28 cellular contexts compared by ENCODE assay signal in the genomic region with DNA sequence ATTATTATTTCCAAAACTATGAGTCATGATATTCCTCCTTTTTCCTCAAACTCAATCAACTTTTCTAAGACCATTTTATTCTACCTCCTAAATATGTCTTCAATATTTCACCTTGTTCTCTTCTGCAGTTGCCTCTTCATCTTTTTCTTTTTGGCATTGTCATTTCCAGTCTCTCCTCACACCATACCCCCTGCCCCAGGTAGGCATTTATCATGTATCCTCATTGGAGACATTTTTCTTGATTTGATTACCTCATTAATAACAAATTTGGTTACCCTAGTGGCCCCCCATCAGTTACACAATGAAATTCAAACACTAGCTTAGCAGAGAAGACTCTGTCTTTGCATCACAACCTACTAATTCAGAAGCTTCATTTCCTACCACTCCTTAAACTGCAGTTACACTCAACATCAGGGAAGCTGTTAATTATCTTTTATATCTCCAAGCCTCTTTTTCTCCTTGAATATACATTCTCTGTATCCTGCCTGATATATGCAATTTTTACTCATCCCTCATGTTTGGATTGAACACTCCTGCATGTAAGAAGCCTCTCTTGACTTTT.
"Had no signal": no experiment of that assay in that cellular context is flagged by ENCODE, and none has a peak within 500 bp of the region (broad histone marks: within the 10 kb centered on the region; RNA-seq: fewer than 3 reads in every experiment).

No MANE protein-coding gene starts in this region.

- H3K27me3 ChIP-seq: gastroesophageal sphincter, pancreas, tibial nerve had no signal

- H3K9me3 Mint-ChIP-seq: activated CD4-positive, alpha-beta memory T cell treated with anti-CD3 and anti-CD28 coated beads for 36 hours; activated naive CD4-positive, alpha-beta T cell treated with anti-CD3 and anti-CD28 coated beads for 36 hours; effector memory CD8-positive, alpha-beta T cell; stimulated activated naive B cell treated with anti-CD40 and anti-IgM and Interleukin-4, amounts not matched to agents 10 μg/mL and 1 μg/mL and 100 μg/mL, for 72 hours; T-helper 1 cell treated with Interleukin-12 subunit alpha and Interleukin-12 subunit beta and Interleukin-4 antibody, amounts not matched to agents 30 μg/mL and 1 μg/mL, for 36 hours had no signal

- H3K4me3 ChIP-seq: gastroesophageal sphincter, pancreas, prostate gland, smooth muscle cell, tibial nerve had no signal

- H3K27me3 Mint-ChIP-seq: effector memory CD8-positive, alpha-beta T cell; stimulated activated naive B cell treated with anti-CD40 and anti-IgM and Interleukin-4, amounts not matched to agents 10 μg/mL and 1 μg/mL and 100 μg/mL, for 72 hours had no signal

- H3K4me3 Mint-ChIP-seq: activated CD4-positive, alpha-beta memory T cell treated with anti-CD3 and anti-CD28 coated beads for 36 hours; activated CD4-positive, alpha-beta T cell treated with anti-CD3 and anti-CD28 coated beads, Interleukin-2, amount 10 ng/mL, durations not matched to agents 24 days and 14 days; activated naive CD4-positive, alpha-beta T cell treated with anti-CD3 and anti-CD28 coated beads for 36 hours; stimulated activated naive B cell treated with anti-CD40 and anti-IgM and Interleukin-4, amounts not matched to agents 10 μg/mL and 1 μg/mL and 100 μg/mL, for 72 hours; T-helper 1 cell treated with Interleukin-12 subunit alpha and Interleukin-12 subunit beta and Interleukin-4 antibody, amounts not matched to agents 30 μg/mL and 1 μg/mL, for 36 hours had no signal

- H3K27ac ChIP-seq: gastroesophageal sphincter, pancreas, prostate gland, tibial nerve had no signal

- H3K4me1 ChIP-seq: gastroesophageal sphincter, pancreas, prostate gland, tibial nerve had no signal

- H3K9me3 ChIP-seq: gastroesophageal sphincter, pancreas, prostate gland, tibial nerve had no signal

- H3K36me3 ChIP-seq: pancreas, prostate gland had no signal

- H3K36me3 Mint-ChIP-seq: activated CD4-positive, alpha-beta memory T cell treated with anti-CD3 and anti-CD28 coated beads for 36 hours had no signal

- H3K27ac Mint-ChIP-seq: activated CD4-positive, alpha-beta memory T cell treated with anti-CD3 and anti-CD28 coated beads for 36 hours; activated CD4-positive, alpha-beta T cell treated with anti-CD3 and anti-CD28 coated beads, Interleukin-2, amount 10 ng/mL, durations not matched to agents 24 days and 14 days; activated naive CD4-positive, alpha-beta T cell treated with anti-CD3 and anti-CD28 coated beads for 36 hours; stimulated activated naive B cell treated with anti-CD40 and anti-IgM and Interleukin-4, amounts not matched to agents 10 μg/mL and 1 μg/mL and 100 μg/mL, for 72 hours; T-helper 1 cell treated with Interleukin-12 subunit alpha and Interleukin-12 subunit beta and Interleukin-4 antibody, amounts not matched to agents 30 μg/mL and 1 μg/mL, for 36 hours had no signal

- DNase-seq: activated CD4-positive, alpha-beta memory T cell treated with anti-CD3 and anti-CD28 coated beads for 36 hours; activated CD4-positive, alpha-beta T cell treated with anti-CD3 and anti-CD28 coated beads, Interleukin-2, amount 10 ng/mL, durations not matched to agents 24 days and 14 days; activated CD4-positive, CD25-positive, alpha-beta regulatory T cell treated with anti-CD3 and anti-CD28 coated beads, Interleukin-2, amount 50 U/mL, for 72 hours; activated effector memory CD4-positive, alpha-beta T cell treated with Interleukin-2 at 50 U/mL for 16 hours; activated naive CD4-positive, alpha-beta T cell treated with anti-CD3 and anti-CD28 coated beads for 36 hours; activated T-cell treated with anti-CD3 and anti-CD28 coated beads, Interleukin-2, amount 50 U/mL, for 48 hours; amniotic stem cell; caudate nucleus; cortex of kidney; effector memory CD8-positive, alpha-beta T cell; erythroblast; head of caudate nucleus; hippocampal formation; kidney; left colon; mammary epithelial cell; pancreas; retina; stimulated activated CD4-positive, alpha-beta T cell treated with anti-CD3 and anti-CD28 coated beads, Interleukin-1b, Interleukin-23, amount 100 ng/mL, for 48 hours; stimulated activated CD4-positive, alpha-beta T cell treated with anti-CD3 and anti-CD28 coated beads, Interleukin-4, amount 100 ng/mL, for 4 hours; stimulated activated CD8-positive, alpha-beta memory T cell treated with anti-CD3 and anti-CD28 coated beads, Interleukin-4, amount 100 ng/mL, for 48 hours; stimulated activated naive B cell treated with anti-CD40 and anti-IgM and Interleukin-4, amounts not matched to agents 10 μg/mL and 1 μg/mL and 100 μg/mL, for 72 hours; T1000 had no signal

- ATAC-seq: effector memory CD8-positive, alpha-beta T cell; gastroesophageal sphincter; left colon; pancreas; stimulated activated naive B cell treated with anti-CD40 and anti-IgM and Interleukin-4, amounts not matched to agents 10 μg/mL and 1 μg/mL and 100 μg/mL, for 72 hours had no signal
